ENCODE assay signal across 10 cellular contexts in the genomic region with DNA sequence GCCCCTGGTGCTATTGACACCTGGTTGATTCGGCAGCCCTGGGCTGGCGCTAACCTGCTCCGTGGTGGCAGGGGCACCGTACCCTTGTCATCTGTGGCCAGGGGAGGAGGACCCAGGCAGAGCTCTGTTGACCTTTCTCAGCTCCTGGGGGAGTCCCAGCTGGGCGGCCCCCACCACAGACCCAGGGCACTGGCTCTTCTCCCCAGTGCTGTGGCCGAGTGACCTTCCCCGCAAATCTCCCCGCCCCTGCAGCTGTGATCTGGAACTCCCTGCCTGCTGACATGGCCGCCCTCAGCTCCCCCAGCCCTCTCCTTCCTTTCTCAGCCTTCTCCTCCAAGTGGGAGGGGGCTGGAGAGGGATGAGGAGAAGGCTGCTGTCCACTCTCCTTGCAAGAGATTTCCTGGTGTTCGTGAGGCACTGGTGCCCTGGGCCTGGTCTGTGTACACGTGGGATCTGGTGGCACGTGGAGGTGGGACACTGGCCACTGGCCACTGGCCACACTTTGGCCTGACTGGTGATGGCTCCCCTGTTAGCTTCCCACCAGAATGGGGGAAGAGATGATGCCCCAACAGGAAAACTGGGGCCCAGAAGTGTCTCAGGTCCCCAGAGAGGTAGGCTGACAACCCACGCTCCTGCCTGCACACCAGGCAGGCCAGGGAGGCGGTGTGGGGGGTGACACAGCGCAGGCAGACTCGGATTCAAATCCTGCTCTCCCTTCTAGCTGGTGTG. TPM values are rescaled to one million over a fixed set of nuclear protein-coding genes. Genes with fewer than 3 reads are reported as not detected.
DNase-seq lines count a peak whose midpoint lies in the region; ATAC-seq and TF ChIP-seq lines count a peak whose summit lies in the region.
"Had no signal": no experiment of that assay in that cellular context is flagged by ENCODE, and none has a peak within 500 bp of the region (broad histone marks: within the 10 kb centered on the region; RNA-seq: fewer than 3 reads in every experiment).

No MANE protein-coding gene starts in this region.

- H3K9me3 Mint-ChIP-seq in activated CD8-positive, alpha-beta T cell treated with anti-CD3 and anti-CD28 coated beads for 36 hours, result no peaks in the 10 kb centered on the region
- peaks cover 5% of the 10 kb centered on the region for H3K9me3 Mint-ChIP-seq in glutamatergic neuron (ENCODE audit: unreplicated experiment)

- H3K27ac Mint-ChIP-seq in activated CD8-positive, alpha-beta T cell treated with anti-CD3 and anti-CD28 coated beads for 36 hours, result peak overlapping the region; percentile 99
- peak overlapping the region; percentile 38 for H3K27ac Mint-ChIP-seq in glutamatergic neuron (ENCODE audit: unreplicated experiment)

- H3K27me3 Mint-ChIP-seq in activated CD8-positive, alpha-beta T cell treated with anti-CD3 and anti-CD28 coated beads for 36 hours, result no peaks in the 10 kb centered on the region
- H3K27me3 Mint-ChIP-seq in glutamatergic neuron (ENCODE audit: unreplicated experiment), result peaks cover 10% of the 10 kb centered on the region

- no peak overlapping the region for H3K4me3 ChIP-seq in H7 (ENCODE audit: insufficient read depth, low read depth, low read length)
- H3K4me3 ChIP-seq: tibial artery had no signal

- H3K4me1 Mint-ChIP-seq in activated CD8-positive, alpha-beta T cell treated with anti-CD3 and anti-CD28 coated beads for 36 hours (ENCODE audit: low read depth), result peaks cover 78% of the 10 kb centered on the region
- peaks cover 37% of the 10 kb centered on the region for H3K4me1 Mint-ChIP-seq in glutamatergic neuron (ENCODE audit: low read depth, unreplicated experiment)

- ATAC-seq in activated CD8-positive, alpha-beta T cell treated with anti-CD3 and anti-CD28 coated beads for 36 hours, result peak; percentile 10
- ATAC-seq in HG02759 (IDR thresholded peaks at IDR 0.05; ENCODE audit: unreplicated experiment), result no peak

- in situ Hi-C loops in KBM-7 (cut with MboI; ENCODE audit: low pct_unique_long_range_greater_than_20kb, low sequenced_read_pairs), result no loop called here

- POLR2A ChIA-PET in activated CD8-positive, alpha-beta T cell treated with anti-CD3 and anti-CD28 coated beads for 36 hours (lab: Charles Lee), result interaction anchor here (0.5 to 23.2 kb wide), 10 partner anchors 7 to 121 kb away, joined by 3 to 399 read pairs (median 8); a partner anchor contains a TSS

- CTCF ChIA-PET in activated CD8-positive, alpha-beta T cell treated with anti-CD3 and anti-CD28 coated beads for 36 hours (lab: Charles Lee), result interaction anchor here (0.8 to 14.5 kb wide), 16 partner anchors 8 to 163 kb away, joined by 3 to 406 read pairs (median 4); a partner anchor contains a TSS

- H3K27me3 ChIP-seq in H7 (ENCODE audit: control insufficient read depth, insufficient read depth, low read length), result no peaks in the 10 kb centered on the region; the same call in 1 of the 2 replicates

- intact Hi-C loops in activated CD8-positive, alpha-beta T cell treated with anti-CD3 and anti-CD28 coated beads for 36 hours (cut with micrococcal nuclease), result no loop called here

- H3K36me3 ChIP-seq in H7 (replicated peaks; ENCODE audit: control insufficient read depth, insufficient read depth, low read length), result no peaks in the 10 kb centered on the region
- H3K36me3 ChIP-seq: tibial artery had no signal

- TF ChIP-seq CTCF in activated CD8-positive, alpha-beta T cell treated with anti-CD3 and anti-CD28 coated beads for 36 hours (IDR thresholded peaks at IDR 0.05), result no peak
- no peak for TF ChIP-seq CTCF in glutamatergic neuron (IDR thresholded peaks at IDR 0.05; ENCODE audit: partially characterized antibody, unreplicated experiment)

- H3K4me3 Mint-ChIP-seq in activated CD8-positive, alpha-beta T cell treated with anti-CD3 and anti-CD28 coated beads for 36 hours, result peak overlapping the region; percentile 99
- H3K4me3 Mint-ChIP-seq in glutamatergic neuron (ENCODE audit: unreplicated experiment), result no peak overlapping the region

- DNase-seq in H7, result peak; percentile 70
- DNase-seq in activated CD8-positive, alpha-beta T cell treated with anti-CD3 and anti-CD28 coated beads for 36 hours, result peak; percentile 87
- DNase-seq in glutamatergic neuron, result peak; percentile 31
- peak; percentile 41 for DNase-seq in stimulated activated CD4-positive, alpha-beta T cell treated with anti-CD3 and anti-CD28 coated beads, Interleukin-4, amount 100 ng/mL, for 24 hours
- DNase-seq in effector CD8-positive, alpha-beta T cell (lab: John Stamatoyannopoulos, UW), result no peak
- DNase-seq in ureter (ENCODE audit: low spot score), result no peak
- no peak for DNase-seq in KBM-7

- peaks cover 66% of the 10 kb centered on the region for H3K36me3 Mint-ChIP-seq in activated CD8-positive, alpha-beta T cell treated with anti-CD3 and anti-CD28 coated beads for 36 hours (ENCODE audit: low read depth)
- no peaks in the 10 kb centered on the region for H3K36me3 Mint-ChIP-seq in glutamatergic neuron (ENCODE audit: unreplicated experiment)

RNA-seq across cellular contexts. Expression of a gene that starts 8.2 kb away (rescaled TPM):
- total RNA-seq in H7 (2014; rRNA removed; shearing (Covaris generic)), result 1.7 and 2.4 TPM in 2 replicates
- 100 to 1,000 TPM; 285 to 298 TPM for total RNA-seq in activated CD8-positive, alpha-beta T cell treated with anti-CD3 and anti-CD28 coated beads for 36 hours
- total RNA-seq in glutamatergic neuron (ENCODE audit: unreplicated experiment), result 24.2 TPM
- total RNA-seq in ureter, result 19.4 TPM

RNA-seq across cellular contexts. Expression of a gene that starts 32.0 kb away (rescaled TPM):
- total RNA-seq in H7 (2014; rRNA removed; shearing (Covaris generic)), result 0.24 TPM in 1 of 2 replicates, not detected in the other
- total RNA-seq in activated CD8-positive, alpha-beta T cell treated with anti-CD3 and anti-CD28 coated beads for 36 hours, result under 1 TPM; 0.27 to 0.63 TPM
- total RNA-seq in glutamatergic neuron (ENCODE audit: unreplicated experiment) (not detected), ureter (not detected)
- total RNA-seq: dermis microvascular lymphatic vessel endothelial cell had no signal

Comparison
In these comparisons a context has a peak if more than half of its experiments do, and no peak if none do; other contexts are left out.
1. DNase-seq: peak in H7 (single experiment), activated CD8-positive, alpha-beta T cell treated with anti-CD3 and anti-CD28 coated beads for 36 hours (single experiment), glutamatergic neuron (single experiment) and stimulated activated CD4-positive, alpha-beta T cell treated with anti-CD3 and anti-CD28 coated beads, Interleukin-4, amount 100 ng/mL, for 24 hours (single experiment); none in effector CD8-positive, alpha-beta T cell (single experiment), ureter (single experiment) and KBM-7 (single experiment).
2. RNA of a gene that starts 8.2 kb away (total RNA-seq): 285 to 298 TPM in activated CD8-positive, alpha-beta T cell treated with anti-CD3 and anti-CD28 coated beads for 36 hours; 24.2 TPM in glutamatergic neuron (single experiment), 19.4 TPM in ureter (single experiment) and 1.7 to 2.4 TPM in H7; every median in the first group is over 10 times any median in the second.